9 cellular contexts compared by ENCODE assay signal in genomic region chr9:132943677-132944293, GRCh38. TPM values are rescaled to one million over a fixed set of nuclear protein-coding genes. Genes with fewer than 3 reads are reported as not detected.
A peak's percentile ranks its signal among the peaks of the same experiment; 100 is the strongest.
DNase-seq lines count a peak whose midpoint lies in the region; ATAC-seq, FAIRE-seq and TF ChIP-seq lines count a peak whose summit lies in the region.
"Had no signal": no experiment of that assay in that cellular context is flagged by ENCODE, and none has a peak within 500 bp of the region (broad histone marks: within the 10 kb centered on the region; RNA-seq: fewer than 3 reads in every experiment).

No MANE protein-coding gene starts in this region.

- H3K4me2 ChIP-seq in IMR-90 (ENCODE audit: low read depth, low read length): peak overlapping the region; percentile 100

- H3K23ac ChIP-seq in IMR-90 (ENCODE audit: low read depth, low read length): peak overlapping the region; percentile 25; the same call in 1 of the 2 replicates

- H2BK120ac ChIP-seq in IMR-90 (ENCODE audit: low read depth, low read length): peak overlapping the region; percentile 14; the same call in 1 of the 2 replicates

- TF ChIP-seq POLR2A in IMR-90 (IDR thresholded peaks at IDR 0.05; ENCODE audit: low read depth, low read length) (no peak), suprapubic skin (IDR thresholded peaks at IDR 0.05) (no peak)

- H2BK20ac ChIP-seq in IMR-90 (ENCODE audit: low read depth, low read length): no peak overlapping the region

- peak overlapping the region; percentile 82 to 89; a peak in 3 of 4 replicates for H4K8ac ChIP-seq in IMR-90 (ENCODE audit: low read depth in 2 of 2, low read length in 2 of 2)

- H3K4me3 ChIP-seq in IMR-90 (ENCODE audit: insufficient read depth, low read depth, low read length) (peak overlapping the region; percentile 93), kidney (ENCODE audit: low read length in 2 of 2) (peak overlapping the region; percentile 90), suprapubic skin (peak overlapping the region; percentile 100)

- peak overlapping the region; percentile 52 for H4K5ac ChIP-seq in IMR-90 (ENCODE audit: low read depth, low read length)

- H3K79me1 ChIP-seq in IMR-90 (ENCODE audit: low read depth in 1 of 2, low read length in 2 of 2): peaks cover 15 to 52% of the 10 kb centered on the region in 2 experiments

- peaks cover 17% of the 10 kb centered on the region for H3K9me1 ChIP-seq in IMR-90 (ENCODE audit: insufficient read depth, low read length)

- H4K20me1 ChIP-seq in IMR-90 (ENCODE audit: insufficient read depth, low read length): peaks cover 15% of the 10 kb centered on the region; the same call in 1 of the 2 replicates

- H3K4ac ChIP-seq in IMR-90 (ENCODE audit: low read depth, low read length): peak overlapping the region; percentile 82

- intact Hi-C loops in IMR-90 (cut with micrococcal nuclease): no loop called here
- intact Hi-C loops in kidney (cut with DNase I): no loop called here

- H3K14ac ChIP-seq in IMR-90 (replicated peaks; ENCODE audit: low read depth, low read length): peak overlapping the region; percentile 73; the same call in 1 of the 2 replicates

- TF ChIP-seq RAD21 in IMR-90 (IDR thresholded peaks at IDR 0.05; ENCODE audit: low read length): no peak

- H3K56ac ChIP-seq in IMR-90 (ENCODE audit: extremely low read depth, insufficient read depth, low read length): peak overlapping the region; percentile 64

- H3K36me3 ChIP-seq in IMR-90 (ENCODE audit: control insufficient read depth, insufficient read depth, low read length): no peaks in the 10 kb centered on the region
- no peaks in the 10 kb centered on the region for H3K36me3 ChIP-seq in kidney (ENCODE audit: control insufficient read depth in 1 of 2, insufficient read depth in 2 of 2, low read length in 2 of 2)
- no peaks in the 10 kb centered on the region for H3K36me3 ChIP-seq in suprapubic skin

- DNase-seq in A172 (ENCODE audit: low spot score) (peak; percentile 7), IMR-90 (no peak), kidney (no peak), suprapubic skin (ENCODE audit: low spot score in 2 of 2) (no peak), foreskin melanocyte (no peak), globus pallidus (ENCODE audit: low spot score) (no peak)

- TF ChIP-seq EP300 in suprapubic skin (IDR thresholded peaks at IDR 0.05): no peak

- H3K9ac ChIP-seq in IMR-90 (ENCODE audit: low read depth, low read length): peak overlapping the region; percentile 84
- peak overlapping the region; percentile 90 to 92 for H3K9ac ChIP-seq in kidney (ENCODE audit: low read length in 2 of 2)

- H3K4me1 ChIP-seq in IMR-90 (ENCODE audit: control insufficient read depth, insufficient read depth, low read length) (peaks cover 19% of the 10 kb centered on the region), kidney (ENCODE audit: control insufficient read depth in 1 of 2, insufficient read depth in 1 of 2, low read depth in 1 of 2, low read length in 2 of 2) (peaks cover 11 to 12% of the 10 kb centered on the region in 2 donors), suprapubic skin (peaks cover 33% of the 10 kb centered on the region)

- in situ Hi-C loops in IMR-90 (cut with MboI; ENCODE audit: low sequenced_read_pairs): no loop called here

- H4K91ac ChIP-seq in IMR-90 (ENCODE audit: insufficient read depth, low read depth, low read length): peak overlapping the region; percentile 68; the same call in 1 of the 2 replicates

- no peak overlapping the region for H2BK15ac ChIP-seq in IMR-90 (ENCODE audit: low read depth, low read length)

- peak overlapping the region; percentile 60 for H2BK5ac ChIP-seq in IMR-90 (ENCODE audit: low read depth, low read length, poor library complexity, severe bottlenecking)

- no TSS peak for BruUV-seq in IMR-90 (replicated peaks; lab: Mats Ljungman, UMichigan)

- CTCF ChIA-PET in IMR-90 (lab: Yijun Ruan, JAX): no interaction called here

- FAIRE-seq in kidney (lab: Jason Lieb, UNC): no peak
- FAIRE-seq: islet of Langerhans had no signal

- 5% methylated on average over 11 of the region's 24 CpGs; no CpG with 5 or more reads in 1 of the 2 experiments for WGBS in IMR-90 (ENCODE audit: extremely low coverage in 2 of 2, insufficient read length in 1 of 2), 2 experiments
- WGBS in suprapubic skin: 1% methylated on average over 19 of the region's 24 CpGs

- TF ChIP-seq CTCF in IMR-90 (conservative IDR thresholded peaks at IDR 0.05; ENCODE audit: low read depth, low read length) (no peak), kidney (IDR thresholded peaks at IDR 0.05; ENCODE audit: borderline replicate concordance, extremely low read depth, insufficient read depth) (no peak), suprapubic skin (IDR thresholded peaks at IDR 0.05) (no peak)

- H2AFZ ChIP-seq in IMR-90 (replicated peaks; ENCODE audit: low read length, poor library complexity): peak overlapping the region; percentile 90

- dilution Hi-C loops in IMR-90 (cut with HindIII; ENCODE audit: low sequenced_read_pairs, unreplicated experiment): no loop called here

- peak overlapping the region; percentile 46; the same call in 1 of the 2 replicates for H3K18ac ChIP-seq in IMR-90 (ENCODE audit: low read depth, low read length)

- H3K27ac ChIP-seq in IMR-90 (ENCODE audit: insufficient read depth, low read length) (peak overlapping the region; percentile 98), angular gyrus (ENCODE audit: low read depth, low read length) (peak overlapping the region; percentile 98), kidney (ENCODE audit: low read depth in 2 of 2, low read length in 2 of 2) (peak overlapping the region; percentile 99), suprapubic skin (peak overlapping the region; percentile 98)

- ATAC-seq in GM18867 (IDR thresholded peaks at IDR 0.05; ENCODE audit: unreplicated experiment) (peak; percentile 2), IMR-90 (ENCODE audit: low read depth) (no peak; the same call in 1 of the 2 replicates)

- POLR2A ChIA-PET in IMR-90 (lab: Charles Lee; ENCODE audit: unreplicated experiment): no interaction called here

- peak overlapping the region; percentile 18; the same call in 1 of the 2 replicates for H2AK5ac ChIP-seq in IMR-90 (ENCODE audit: low read depth, low read length)

- H3K9me3 ChIP-seq in IMR-90 (ENCODE audit: control insufficient read depth, insufficient read depth, low read length): no peaks in the 10 kb centered on the region
- H3K9me3 ChIP-seq in kidney (ENCODE audit: control insufficient read depth in 1 of 2, low read length in 2 of 2): no peaks in the 10 kb centered on the region
- H3K9me3 ChIP-seq in suprapubic skin: no peaks in the 10 kb centered on the region

- H3K27me3 ChIP-seq in IMR-90 (ENCODE audit: control insufficient read depth, insufficient read depth, low read length): no peaks in the 10 kb centered on the region
- no peaks in the 10 kb centered on the region for H3K27me3 ChIP-seq in suprapubic skin

- peak overlapping the region; percentile 90 for H2AK9ac ChIP-seq in IMR-90 (replicated peaks; ENCODE audit: low read depth, low read length, poor library complexity)

TF ChIP-seq in IMR-90, 13 proteins besides CTCF, POLR2A, EP300 and RAD21 (continues in another document):
- no peak for TF ChIP-seq NFE2L2 (IDR thresholded peaks at IDR 0.05; ENCODE audit: low read depth, low read length)
- no peak for TF ChIP-seq MXI1 (IDR thresholded peaks at IDR 0.05; ENCODE audit: borderline replicate concordance, low read depth, low read length)
- no peak for TF ChIP-seq MAZ (IDR thresholded peaks at IDR 0.05; ENCODE audit: borderline replicate concordance, low read depth, low read length)
- no peak for TF ChIP-seq FOS (IDR thresholded peaks at IDR 0.05; ENCODE audit: low read depth, low read length)
- no peak for TF ChIP-seq RCOR1 (IDR thresholded peaks at IDR 0.05; ENCODE audit: insufficient replicate concordance, low read length)
- TF ChIP-seq SMC3 (IDR thresholded peaks at IDR 0.05; ENCODE audit: low read depth, low read length): no peak
- TF ChIP-seq, protein P1, sequence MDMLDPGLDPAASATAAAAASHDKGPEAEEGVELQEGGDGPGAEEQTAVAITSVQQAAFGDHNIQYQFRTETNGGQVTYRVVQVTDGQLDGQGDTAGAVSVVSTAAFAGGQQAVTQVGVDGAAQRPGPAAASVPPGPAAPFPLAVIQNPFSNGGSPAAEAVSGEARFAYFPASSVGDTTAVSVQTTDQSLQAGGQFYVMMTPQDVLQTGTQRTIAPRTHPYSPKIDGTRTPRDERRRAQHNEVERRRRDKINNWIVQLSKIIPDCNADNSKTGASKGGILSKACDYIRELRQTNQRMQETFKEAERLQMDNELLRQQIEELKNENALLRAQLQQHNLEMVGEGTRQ (IDR thresholded peaks at IDR 0.05; ENCODE audit: low read depth, low read length): no peak
- no peak for TF ChIP-seq CHD1 (IDR thresholded peaks at IDR 0.05; ENCODE audit: low read depth, low read length)
- TF ChIP-seq ELK1 (IDR thresholded peaks at IDR 0.05; ENCODE audit: borderline replicate concordance, low read depth, low read length): no peak
- no peak for TF ChIP-seq CEBPB (IDR thresholded peaks at IDR 0.05; ENCODE audit: low read depth, low read length)
- TF ChIP-seq BHLHE40 (IDR thresholded peaks at IDR 0.05; ENCODE audit: low read depth, low read length): no peak
- no peak for TF ChIP-seq RFX5 (IDR thresholded peaks at IDR 0.05; ENCODE audit: low read depth, low read length)

RNA-seq across cellular contexts. Expression of gene TSC1, which starts 0.6 kb away (rescaled TPM):
- 25.3 and 28.2 TPM in 2 replicates for total RNA-seq in A172 (2014; rRNA removed; shearing (Covaris generic))
- total RNA-seq in IMR-90 (2012; rRNA removed) (44.2 and 56.3 TPM in 2 replicates), kidney (45.4 TPM), suprapubic skin (100 to 1,000 TPM in 1 of 4 donors, 10 to 100 TPM in 3; 36.4 to 155 (median 46.6) TPM)
- polyA plus RNA-seq in IMR-90 (2012; rRNA removed) (24.0 and 25.7 TPM in 2 replicates), kidney (ENCODE audit: insufficient read depth, low read depth, low replicate concordance) (13.1 TPM)
- 9.0 and 12.4 TPM in 2 replicates for polyA plus RNA-seq in IMR-90 (2012; cell fraction: cytosol; rRNA removed)
- polyA plus RNA-seq in IMR-90 (2012; cell fraction: nucleus; rRNA removed; ENCODE audit: low replicate concordance): 57.8 and 168 TPM in 2 replicates

RNA-seq across cellular contexts. Expression of gene GFI1B, which starts 34.7 kb away (rescaled TPM):
- 0.19 and 0.47 TPM in 2 replicates for total RNA-seq in A172 (2014; rRNA removed; shearing (Covaris generic))
- total RNA-seq in IMR-90 (2012; rRNA removed) (not detected in 2 replicates), kidney (0.28 TPM), suprapubic skin (not detected)
- polyA plus RNA-seq in IMR-90 (2012; rRNA removed) (0.02 TPM in 1 of 2 replicates, not detected in the other), kidney (ENCODE audit: insufficient read depth, low read depth, low replicate concordance) (not detected)
- not detected in 2 replicates for polyA plus RNA-seq in IMR-90 (2012; cell fraction: cytosol; rRNA removed)
- polyA plus RNA-seq in IMR-90 (2012; cell fraction: nucleus; rRNA removed; ENCODE audit: low replicate concordance): not detected in 2 replicates
